ENCODE assay signal across 16 cellular contexts in the genomic region with DNA sequence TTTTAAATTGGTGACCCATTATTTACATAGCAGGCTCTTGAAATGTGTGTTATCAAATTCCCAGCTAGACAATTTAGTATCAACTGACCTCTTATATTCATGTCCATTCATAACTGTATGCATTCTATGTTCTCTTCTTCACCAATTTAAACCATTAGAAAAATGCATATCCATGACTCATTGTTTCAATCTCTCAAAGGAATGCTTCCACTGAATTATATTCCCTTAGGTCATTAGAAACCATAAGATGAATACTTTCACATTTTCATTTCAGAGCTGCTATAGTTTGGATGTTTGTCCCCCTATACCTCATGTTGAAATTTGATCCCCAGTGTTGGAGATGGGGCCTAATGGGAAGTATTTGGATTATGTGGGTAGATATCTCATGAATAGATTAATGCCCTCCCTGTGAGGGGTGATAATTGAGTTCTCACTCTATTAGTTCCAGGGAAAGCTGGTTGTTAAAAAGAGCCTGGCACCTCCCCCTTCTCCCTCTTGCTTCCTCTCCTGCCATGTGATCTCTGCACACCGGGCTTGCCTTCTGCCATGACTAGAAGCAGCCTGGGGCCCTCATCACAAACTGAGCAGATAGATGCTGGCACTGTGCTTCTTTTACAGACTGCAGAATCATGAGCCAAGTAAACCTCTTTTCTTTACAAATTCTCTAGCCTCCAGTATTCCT. TPM values are rescaled to one million over a fixed set of nuclear protein-coding genes. Genes with fewer than 3 reads are reported as not detected.
DNase-seq lines count a peak whose midpoint lies in the region; ATAC-seq and TF ChIP-seq lines count a peak whose summit lies in the region.
"Had no signal": no experiment of that assay in that cellular context is flagged by ENCODE, and none has a peak within 500 bp of the region (broad histone marks: within the 10 kb centered on the region; RNA-seq: fewer than 3 reads in every experiment).

No MANE protein-coding gene starts in this region.

- H3K27me3 ChIP-seq in brain microvascular endothelial cell (replicated peaks) (no peaks in the 10 kb centered on the region), colonic mucosa (no peaks in the 10 kb centered on the region)

- ATAC-seq in HG03457 (IDR thresholded peaks at IDR 0.05; ENCODE audit: unreplicated experiment) (no peak), GM18519 (IDR thresholded peaks at IDR 0.05; ENCODE audit: low FRiP score, unreplicated experiment) (no peak)
- ATAC-seq: natural killer cell treated with Interleukin-12 subunit alpha and Interleukin-12 subunit beta and Interleukin-15 and Interleukin-18, amount 100 ng/mL, for 72 hours had no signal

- peaks cover 7% of the 10 kb centered on the region for H3K36me3 ChIP-seq in brain microvascular endothelial cell (replicated peaks)
- no peaks in the 10 kb centered on the region for H3K36me3 ChIP-seq in colonic mucosa

- H3K36me3 Mint-ChIP-seq in mesothelial cell of epicardium, result peaks cover 27% of the 10 kb centered on the region

- no peak overlapping the region for H3K4me3 Mint-ChIP-seq in mesothelial cell of epicardium
- H3K4me3 Mint-ChIP-seq: activated naive CD8-positive, alpha-beta T cell treated with anti-CD3 and anti-CD28 coated beads for 36 hours; CD4-positive, CD25-positive, alpha-beta regulatory T cell; natural killer cell treated with Interleukin-12 subunit alpha and Interleukin-12 subunit beta and Interleukin-15 and Interleukin-18, amount 100 ng/mL, for 72 hours had no signal

- no peak overlapping the region for H3K4me3 ChIP-seq in brain microvascular endothelial cell (ENCODE audit: low read depth, low read length)
- H3K4me3 ChIP-seq in colonic mucosa, result no peak overlapping the region
- H3K4me3 ChIP-seq: skin epidermis, thoracic aorta had no signal

- H3K27ac ChIP-seq in brain microvascular endothelial cell, result peak overlapping the region; percentile 58
- no peak overlapping the region for H3K27ac ChIP-seq in colonic mucosa
- H3K27ac ChIP-seq: skin epidermis, VCaP had no signal

- H3K27me3 Mint-ChIP-seq in mesothelial cell of epicardium (ENCODE audit: low read depth), result no peaks in the 10 kb centered on the region
- H3K27me3 Mint-ChIP-seq: activated naive CD8-positive, alpha-beta T cell treated with anti-CD3 and anti-CD28 coated beads for 36 hours; CD4-positive, CD25-positive, alpha-beta regulatory T cell; natural killer cell treated with Interleukin-12 subunit alpha and Interleukin-12 subunit beta and Interleukin-15 and Interleukin-18, amount 100 ng/mL, for 72 hours had no signal

- no peak for TF ChIP-seq CTCF in brain microvascular endothelial cell (IDR thresholded peaks at IDR 0.05; ENCODE audit: low read depth, low read length, missing control alignments)
- TF ChIP-seq CTCF in mesothelial cell of epicardium (IDR thresholded peaks at IDR 0.05; ENCODE audit: unreplicated experiment), result no peak
- no peak for TF ChIP-seq CTCF in colonic mucosa (IDR thresholded peaks at IDR 0.05)

- peaks cover 18% of the 10 kb centered on the region for H3K4me1 Mint-ChIP-seq in mesothelial cell of epicardium
- H3K4me1 Mint-ChIP-seq: activated naive CD8-positive, alpha-beta T cell treated with anti-CD3 and anti-CD28 coated beads for 36 hours had no signal

- peak; percentile 75 for DNase-seq in ELR (ENCODE audit: low read depth)
- peak; percentile 57 for DNase-seq in NCI-H524 treated with DMSO at 0.1 percent for 48 hours (lab: John Stamatoyannopoulos, UW)
- peak; percentile 61 for DNase-seq in brain microvascular endothelial cell
- DNase-seq in mesothelial cell of epicardium (ENCODE audit: low spot score in 2 of 2, unreplicated experiment in 2 of 2), result no peak
- DNase-seq in GM19238 (ENCODE audit: insufficient read length, low spot score), result no peak
- DNase-seq in colonic mucosa, result no peak
- DNase-seq: activated naive CD8-positive, alpha-beta T cell treated with anti-CD3 and anti-CD28 coated beads for 36 hours; CD4-positive, CD25-positive, alpha-beta regulatory T cell; MM.1S; NCI-H510A had no signal

- no peaks in the 10 kb centered on the region for H3K4me1 ChIP-seq in colonic mucosa

- intact Hi-C loops in colonic mucosa (cut with DNase I), result no loop called here

- no peaks in the 10 kb centered on the region for H3K9me3 Mint-ChIP-seq in mesothelial cell of epicardium
- H3K9me3 Mint-ChIP-seq: activated naive CD8-positive, alpha-beta T cell treated with anti-CD3 and anti-CD28 coated beads for 36 hours; CD4-positive, CD25-positive, alpha-beta regulatory T cell; natural killer cell treated with Interleukin-12 subunit alpha and Interleukin-12 subunit beta and Interleukin-15 and Interleukin-18, amount 100 ng/mL, for 72 hours had no signal

- H3K9ac ChIP-seq in colonic mucosa (ENCODE audit: low read depth in 2 of 2, low read length in 2 of 2), result no peak overlapping the region

- H3K9me3 ChIP-seq in colonic mucosa, result no peaks in the 10 kb centered on the region
- H3K9me3 ChIP-seq: thoracic aorta had no signal

- in situ Hi-C loops in brain microvascular endothelial cell (cut with HindIII; ENCODE audit: low pct_ligation_motif_present, low sequenced_read_pairs), result no loop called here

- H3K27ac Mint-ChIP-seq in mesothelial cell of epicardium, result peak overlapping the region; percentile 80
- H3K27ac Mint-ChIP-seq: activated naive CD8-positive, alpha-beta T cell treated with anti-CD3 and anti-CD28 coated beads for 36 hours; natural killer cell treated with Interleukin-12 subunit alpha and Interleukin-12 subunit beta and Interleukin-15 and Interleukin-18, amount 100 ng/mL, for 72 hours had no signal

RNA-seq across cellular contexts. Expression of gene THUMPD2, which starts 35.7 kb away (rescaled TPM):
- total RNA-seq in mesothelial cell of epicardium (13.8 to 17.7 TPM (median 17.3 TPM) in 3 replicates), colonic mucosa (1 to 10 TPM; 8.0 to 8.3 TPM)

Comparison
In these comparisons a context has a peak if more than half of its experiments do, and no peak if none do; other contexts are left out.
1. DNase-seq: peak in ELR (single experiment), NCI-H524 treated with DMSO at 0.1 percent for 48 hours (single experiment) and brain microvascular endothelial cell (single experiment); none in mesothelial cell of epicardium (0 of 2), GM19238 (single experiment) and colonic mucosa (single experiment).